ENCODE assay signal across 23 cellular contexts in genomic region chr15:58602823-58603222, GRCh38.
"Had no signal": no experiment of that assay in that cellular context is flagged by ENCODE, and none has a peak within 500 bp of the region (broad histone marks: within the 10 kb centered on the region; RNA-seq: fewer than 3 reads in every experiment).

No MANE protein-coding gene starts in this region.

- H2AFZ ChIP-seq: hepatocyte had no signal

- DNase-seq: dermis blood vessel endothelial cell; dorsolateral prefrontal cortex; effector CD4-positive, alpha-beta T cell; effector memory CD4-positive, alpha-beta T cell; foreskin keratinocyte; heart left ventricle; hypothalamus; left cardiac atrium; left lung; left ventricle myocardium superior; lower lobe of right lung; mesenchymal stem cell; mucosa of descending colon; naive B cell had no signal

- FAIRE-seq: colon, endothelial cell of umbilical vein, frontal cortex, islet of Langerhans, keratinocyte had no signal

- H3K4me2 ChIP-seq: hepatocyte had no signal

- H3K27me3 ChIP-seq: dorsolateral prefrontal cortex, esophagus muscularis mucosa, foreskin keratinocyte, gastroesophageal sphincter, heart left ventricle, hepatocyte, left lung had no signal

- H3K9me3 ChIP-seq: esophagus muscularis mucosa, gastroesophageal sphincter, left lung, lower lobe of right lung, mucosa of descending colon had no signal

- ATAC-seq: foreskin keratinocyte, gastroesophageal sphincter, heart left ventricle, left cardiac atrium, left lung, left ventricle myocardium superior, lower lobe of right lung, mucosa of descending colon had no signal

- H3K4me1 ChIP-seq: esophagus muscularis mucosa, foreskin keratinocyte, gastroesophageal sphincter, lower lobe of right lung had no signal

- H3K27ac ChIP-seq: coronary artery, dorsolateral prefrontal cortex, esophagus muscularis mucosa, foreskin keratinocyte, gastroesophageal sphincter, heart left ventricle, hepatocyte, left lung, lower lobe of right lung had no signal

- H3K4me3 ChIP-seq: coronary artery, dorsolateral prefrontal cortex, esophagus muscularis mucosa, gastroesophageal sphincter, heart left ventricle, hepatocyte, left lung, lower lobe of right lung, mucosa of descending colon had no signal
